19 cellular contexts compared by ENCODE assay signal in the genomic region with DNA sequence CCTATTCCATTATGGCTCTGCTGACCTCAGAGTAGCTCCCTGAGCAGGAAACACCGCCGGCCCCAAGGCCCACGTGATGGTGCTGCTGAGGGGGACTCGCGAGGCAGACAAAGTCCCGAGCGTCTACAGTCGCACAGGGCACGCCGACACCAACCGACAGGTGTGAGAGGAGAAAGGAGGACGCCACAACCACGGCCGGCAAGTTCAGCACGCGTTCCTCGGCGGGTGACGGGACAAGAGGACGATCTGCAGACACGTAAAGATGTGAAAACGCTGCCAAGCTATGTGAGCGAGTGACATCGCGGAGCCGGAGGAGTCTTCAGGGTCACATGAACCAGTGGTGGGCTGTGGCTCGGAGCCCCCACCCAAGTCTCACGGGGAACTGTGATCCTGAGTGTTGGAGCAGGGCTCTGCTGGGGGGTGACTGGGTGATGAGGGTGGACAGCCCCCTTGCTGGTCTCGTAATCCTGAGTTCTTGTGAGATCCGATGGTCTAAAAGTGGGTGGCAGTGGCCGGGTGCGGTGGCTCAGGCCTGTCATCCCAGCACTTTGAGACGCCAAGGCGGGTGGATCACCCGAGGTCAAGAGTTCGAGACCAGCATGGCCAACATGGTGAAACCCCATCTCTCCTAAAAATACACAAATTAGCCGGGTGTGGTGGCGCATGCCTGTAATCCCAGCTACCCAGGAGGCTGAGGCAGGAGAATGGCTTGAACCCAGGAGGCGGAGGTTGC. TPM values are rescaled to one million over a fixed set of nuclear protein-coding genes. Genes with fewer than 3 reads are reported as not detected.
DNase-seq lines count a peak whose midpoint lies in the region; ATAC-seq, FAIRE-seq and TF ChIP-seq lines count a peak whose summit lies in the region.
"Had no signal": no experiment of that assay in that cellular context is flagged by ENCODE, and none has a peak within 500 bp of the region (broad histone marks: within the 10 kb centered on the region; RNA-seq: fewer than 3 reads in every experiment).

No MANE protein-coding gene starts in this region.

- no peaks in the 10 kb centered on the region for H4K20me1 ChIP-seq in HepG2 (ENCODE audit: insufficient read depth, low read length)

- H3K79me1 ChIP-seq in neuronal stem cell (ENCODE audit: low read depth, low read length) = peaks cover 23% of the 10 kb centered on the region

- no peaks in the 10 kb centered on the region for H3K27me3 ChIP-seq in right lobe of liver
- no peaks in the 10 kb centered on the region for H3K27me3 ChIP-seq in HepG2 (ENCODE audit: control insufficient read depth in 1 of 2, insufficient read depth in 2 of 2, low read length in 2 of 2)
- no peaks in the 10 kb centered on the region for H3K27me3 ChIP-seq in neuronal stem cell (ENCODE audit: control insufficient read depth in 3 of 3, insufficient read depth in 3 of 3, low read depth in 1 of 3, low read length in 3 of 3)
- H3K27me3 ChIP-seq in aorta (ENCODE audit: control insufficient read depth in 1 of 2, insufficient read depth in 2 of 2, low read length in 1 of 2) = no peaks in the 10 kb centered on the region
- H3K27me3 ChIP-seq: BLaER1 treated with 17β-estradiol and CSF1 and Interleukin-3, amounts not matched to agents 10 nM and 100 nM had no signal

- no peaks in the 10 kb centered on the region for H3K79me2 ChIP-seq in HepG2 (ENCODE audit: insufficient read depth, low read length)

- TF ChIP-seq POLR2A in right lobe of liver (IDR thresholded peaks at IDR 0.05) = no peak
- TF ChIP-seq POLR2A in HepG2 (IDR thresholded peaks at IDR 0.05; ENCODE audit: insufficient read depth in 1 of 2, low read depth in 2 of 2, low read length in 2 of 2) = no peak

- H3K9me3 ChIP-seq in right lobe of liver (no peaks in the 10 kb centered on the region), HepG2 (ENCODE audit: low read length) (no peaks in the 10 kb centered on the region), neuronal stem cell (replicated peaks in 1 of 2; ENCODE audit: control insufficient read depth in 2 of 2, insufficient read depth in 1 of 2, low read depth in 1 of 2, low read length in 2 of 2) (peaks cover 0 to 2% of the 10 kb centered on the region in 2 donors), aorta (ENCODE audit: control insufficient read depth, low read length) (no peaks in the 10 kb centered on the region)

- H3K4me2 ChIP-seq in HepG2 (ENCODE audit: low read depth, low read length) = no peak overlapping the region
- no peak overlapping the region for H3K4me2 ChIP-seq in neuronal stem cell (ENCODE audit: insufficient read depth, low read length, poor library complexity, severe bottlenecking)
- H3K4me2 ChIP-seq: BLaER1 treated with 17β-estradiol and CSF1 and Interleukin-3, amounts not matched to agents 10 nM and 100 nM; PC-9 had no signal

- H3K4ac ChIP-seq in neuronal stem cell (ENCODE audit: low read length) = no peak overlapping the region

- TF ChIP-seq EP300 in HepG2 (IDR thresholded peaks at IDR 0.05; ENCODE audit: low read depth in 2 of 2, low read length in 2 of 2) (no peak), HepG2 (CRISPR knock-in tag; IDR thresholded peaks at IDR 0.05; ENCODE audit: borderline replicate concordance) (no peak)

- H2BK15ac ChIP-seq in neuronal stem cell (ENCODE audit: low read length) = no peak overlapping the region

- H4K8ac ChIP-seq in neuronal stem cell (ENCODE audit: low read depth, low read length) = no peak overlapping the region

- H2BK120ac ChIP-seq in neuronal stem cell (ENCODE audit: low read depth, low read length) = no peak overlapping the region

- H3K4me1 ChIP-seq in right lobe of liver (no peaks in the 10 kb centered on the region), HepG2 (ENCODE audit: insufficient read depth, low read length) (0 out of 2 replicates have a peak, but pooled peaks cover 5% of the 10 kb centered on the region), neuronal stem cell (ENCODE audit: control insufficient read depth in 2 of 2, insufficient read depth in 1 of 2, low read depth in 1 of 2, low read length in 2 of 2) (peaks cover 0 to 5% of the 10 kb centered on the region in 2 donors), aorta (ENCODE audit: control insufficient read depth in 1 of 2, insufficient read depth in 2 of 2, low read length in 2 of 2) (no peaks in the 10 kb centered on the region)

- TF ChIP-seq CTCF in right lobe of liver (IDR thresholded peaks at IDR 0.05) = no peak
- TF ChIP-seq CTCF in HepG2 (CRISPR knock-in tag; IDR thresholded peaks at IDR 0.05) = no peak

- H3K36me3 ChIP-seq in right lobe of liver (no peaks in the 10 kb centered on the region), HepG2 (replicated peaks in 1 of 2; ENCODE audit: control insufficient read depth in 1 of 2, insufficient read depth in 2 of 2, low read length in 2 of 2) (peaks cover 0 to 3% of the 10 kb centered on the region in 2 experiments; a peak in 2 of 5 replicates), neuronal stem cell (replicated peaks in 1 of 2; ENCODE audit: control insufficient read depth in 2 of 2, insufficient read depth in 2 of 2, low read length in 2 of 2) (peaks cover 9 to 62% of the 10 kb centered on the region in 2 donors), aorta (ENCODE audit: control insufficient read depth in 1 of 2, insufficient read depth in 2 of 2, low read length in 1 of 2) (no peaks in the 10 kb centered on the region)

- peaks cover 6% of the 10 kb centered on the region for H3K9me3 Mint-ChIP-seq in activated T-cell treated with anti-CD3 and anti-CD28 coated beads, Interleukin-2, amount 50 U/mL, for 4 hours

- H3K27me3 Mint-ChIP-seq in activated T-cell treated with anti-CD3 and anti-CD28 coated beads, Interleukin-2, amount 50 U/mL, for 4 hours (ENCODE audit: low read depth) = no peaks in the 10 kb centered on the region

- H3K36me3 Mint-ChIP-seq in activated T-cell treated with anti-CD3 and anti-CD28 coated beads, Interleukin-2, amount 50 U/mL, for 4 hours (ENCODE audit: insufficient read depth) = peaks cover 17% of the 10 kb centered on the region

- no peak overlapping the region for H2AFZ ChIP-seq in HepG2 (ENCODE audit: low read length)
- H2AFZ ChIP-seq in neuronal stem cell (ENCODE audit: low read length) = no peak overlapping the region
- H2AFZ ChIP-seq: PC-9 had no signal

- no peak overlapping the region for H2BK12ac ChIP-seq in neuronal stem cell (ENCODE audit: low read length)

- DNase-seq in right lobe of liver (peak in 2 of 3 donors; percentile 16 to 38), HepG2 (ENCODE audit: low spot score) (no peak), cardiac septum (ENCODE audit: low spot score) (peak; percentile 65), neuronal stem cell (ENCODE audit: low spot score) (no peak), aorta (peak; percentile 42 to 67), NCI-H524 treated with DMSO at 0.1 percent for 48 hours (lab: John Stamatoyannopoulos, UW) (no peak)
- no peak for DNase-seq in activated T-cell treated with anti-CD3 and anti-CD28 coated beads, Interleukin-2, amount 50 U/mL, for 4 hours
- DNase-seq: COR-L47, GF-D8, HFFc6, NCI-H1092, NCI-H146, NCI-H510A treated with DMSO at 0.1 percent for 48 hours, PC-9 had no signal

- intact Hi-C loops in right lobe of liver (cut with DNase I) (no loop called here), HepG2 (cut with micrococcal nuclease; ENCODE audit: unreplicated experiment) (no loop called here), cardiac septum (cut with DNase I) (no loop called here), aorta (cut with DNase I) (no loop called here)

- H2AK5ac ChIP-seq in neuronal stem cell (ENCODE audit: low read depth, low read length) = no peak overlapping the region

- no peak overlapping the region for H3K4me3 Mint-ChIP-seq in activated T-cell treated with anti-CD3 and anti-CD28 coated beads, Interleukin-2, amount 50 U/mL, for 4 hours
- H3K4me3 Mint-ChIP-seq: HFFc6 had no signal

- H3K27ac ChIP-seq in right lobe of liver (no peak overlapping the region), HepG2 (ENCODE audit: extremely low read length, insufficient read depth, low read length) (no peak overlapping the region), neuronal stem cell (replicated peaks; ENCODE audit: low read length) (no peak overlapping the region), aorta (ENCODE audit: low read depth in 1 of 2, low read length in 2 of 2) (no peak overlapping the region)
- H3K27ac ChIP-seq: PC-9 had no signal

- no peak overlapping the region for H3K14ac ChIP-seq in neuronal stem cell (ENCODE audit: low read length)

- ATAC-seq in right lobe of liver (no peak), HepG2 (no peak), aorta (ENCODE audit: low FRiP score) (no peak), GM19328 (IDR thresholded peaks at IDR 0.05; ENCODE audit: unreplicated experiment) (no peak)
- ATAC-seq in activated T-cell treated with anti-CD3 and anti-CD28 coated beads, Interleukin-2, amount 50 U/mL, for 4 hours = no peak

- H3K4me1 Mint-ChIP-seq in activated T-cell treated with anti-CD3 and anti-CD28 coated beads, Interleukin-2, amount 50 U/mL, for 4 hours (ENCODE audit: low read depth) = peaks cover 21% of the 10 kb centered on the region

- 94% methylated on average over 28 of the region's 39 CpGs for WGBS in right lobe of liver (ENCODE audit: insufficient coverage, low coverage, low lambda C conversion rate, missing lambda C conversion rate)
- WGBS in HepG2 (ENCODE audit: low lambda C conversion rate) = 96% methylated on average over 39 of the region's 39 CpGs
- WGBS in neuronal stem cell (ENCODE audit: extremely low coverage in 2 of 2, insufficient read length in 2 of 2, insufficient replicate concordance in 1 of 2), 2 donors = no CpG with 5 or more reads among the region's 39 CpGs
- 96% methylated on average over 39 of the region's 39 CpGs for WGBS in aorta, 2 donors

- H3K4me3 ChIP-seq in right lobe of liver (no peak overlapping the region), HepG2 (replicated peaks in 1 of 3; ENCODE audit: insufficient read depth in 1 of 3, low read depth in 2 of 3, low read length in 3 of 3) (no peak overlapping the region), neuronal stem cell (ENCODE audit: low read length in 2 of 2) (no peak overlapping the region), aorta (ENCODE audit: low read length in 2 of 2) (no peak overlapping the region)
- H3K4me3 ChIP-seq: BLaER1 treated with 17β-estradiol and CSF1 and Interleukin-3, amounts not matched to agents 10 nM and 100 nM; PC-9 had no signal

- no TSS peak for BruUV-seq in HepG2 (replicated peaks; lab: Mats Ljungman, UMichigan)

- no peak for FAIRE-seq in HepG2 (lab: Jason Lieb, UNC)
- FAIRE-seq: A204.1, GM12891, GM18507 had no signal

- no peak overlapping the region for H2BK5ac ChIP-seq in neuronal stem cell (ENCODE audit: low read length)

- no peak overlapping the region for H4K91ac ChIP-seq in neuronal stem cell (ENCODE audit: low read depth, low read length, poor library complexity)

- H3K18ac ChIP-seq in neuronal stem cell (ENCODE audit: low read length) = peak overlapping the region; percentile 11

- no peak overlapping the region for H3K9ac ChIP-seq in HepG2 (ENCODE audit: insufficient read depth, low read depth, low read length)
- H3K9ac ChIP-seq in neuronal stem cell (ENCODE audit: low read depth, low read length, poor library complexity) = no peak overlapping the region

- peak overlapping the region; percentile 70 for H3K23ac ChIP-seq in neuronal stem cell (ENCODE audit: low read depth, low read length, poor library complexity)

- POLR2A ChIA-PET in HepG2 (lab: Yijun Ruan, JAX) = no interaction called here

- in situ Hi-C loops in HepG2 (cut with HindIII; ENCODE audit: extremely low pct_ligation_motif_present, low pct_unique_long_range_greater_than_20kb) = no loop called here

- no peak for TF ChIP-seq RAD21 in HepG2 (CRISPR knock-in tag; IDR thresholded peaks at IDR 0.05)

- CTCF ChIA-PET in HepG2 (lab: Yijun Ruan, JAX; ENCODE audit: low intra/inter-chr PET ratio, low total read pairs) = no interaction called here

RNA-seq across cellular contexts. Expression of gene PPP2R3B, which starts 34.0 kb away (rescaled TPM):
- 1 to 10 TPM; 4.2 to 6.3 (median 5.3) TPM for total RNA-seq in right lobe of liver
- 10.2 and 17.0 TPM in 2 replicates for total RNA-seq in HepG2 (2016; rRNA removed; fragmentation: Illumina TruSeq; extraction: Trizol)
- total RNA-seq in HepG2 (2016; cell fraction: cytosol; rRNA removed; fragmentation: Illumina TruSeq; extraction: Trizol; ENCODE audit: low read depth) = 40.0 and 45.6 TPM in 2 replicates
- 9.9 and 18.2 TPM in 2 replicates for total RNA-seq in HepG2 (2016; cell fraction: insoluble cytoplasmic fraction; rRNA removed; fragmentation: Illumina TruSeq; extraction: Trizol)
- total RNA-seq in HepG2 (2016; cell fraction: membrane; rRNA removed; fragmentation: Illumina TruSeq; extraction: Trizol) = 24.0 and 29.4 TPM in 2 replicates
- 16.8 and 20.3 TPM in 2 replicates for total RNA-seq in HepG2 (2016; cell fraction: nucleus; rRNA removed; fragmentation: Illumina TruSeq; extraction: Trizol)
- polyA plus RNA-seq in HepG2 (2011; rRNA removed) = 21.4 and 26.0 TPM in 2 replicates
- 12.7 and 19.9 TPM in 2 replicates for polyA plus RNA-seq in HepG2 (2011; cell fraction: cytosol; rRNA removed)
- polyA plus RNA-seq in HepG2 (2011; cell fraction: nucleus; rRNA removed) = 123 and 149 TPM in 2 replicates
- polyA plus RNA-seq in HepG2 (2012) = 9.5 and 14.7 TPM in 2 replicates
- 4.1 and 5.7 TPM in 2 replicates for polyA plus RNA-seq in HepG2 (2016; cell fraction: cytosol; fragmentation: Illumina TruSeq; extraction: Trizol; ENCODE audit: low read depth)
- polyA plus RNA-seq in HepG2 (2016; cell fraction: insoluble cytoplasmic fraction; fragmentation: Illumina TruSeq; extraction: Trizol; ENCODE audit: low read depth) = 11.5 and 12.7 TPM in 2 replicates
- polyA plus RNA-seq in HepG2 (2016; cell fraction: membrane; fragmentation: Illumina TruSeq; extraction: Trizol; ENCODE audit: low read depth) = 7.1 and 8.7 TPM in 2 replicates
- 43.6 and 49.3 TPM in 2 replicates for polyA plus RNA-seq in HepG2 (2016; cell fraction: nucleus; fragmentation: Illumina TruSeq; extraction: Trizol; ENCODE audit: insufficient read depth, low read depth)
- 25.0 and 39.8 TPM in 2 replicates for polyA minus RNA-seq in HepG2 (2011; rRNA and poly(A)+ RNA removed; ENCODE audit: low replicate concordance)
- 13.1 and 17.1 TPM in 2 replicates for polyA minus RNA-seq in HepG2 (2011; cell fraction: cytosol; rRNA and poly(A)+ RNA removed)
- polyA minus RNA-seq in HepG2 (2011; cell fraction: nucleus; rRNA and poly(A)+ RNA removed) = 23.4 and 29.1 TPM in 2 replicates
- 128 TPM for total RNA-seq in cardiac septum
- polyA plus RNA-seq in neuronal stem cell (2013, experiment 1 of 2) = 57.0 TPM
- 53.8 TPM for polyA plus RNA-seq in neuronal stem cell (2013, experiment 2 of 2)
- 10 to 100 TPM in 1 of 2 donors, 1 to 10 TPM in 1; 7.8 to 19.1 TPM for total RNA-seq in aorta
- 10 to 100 TPM in 1 of 2 donors, 1 to 10 TPM in 1; 3.1 to 41.8 TPM for polyA plus RNA-seq in aorta
- 10 to 100 TPM; 29.0 to 47.6 (median 30.3) TPM for total RNA-seq in activated T-cell treated with anti-CD3 and anti-CD28 coated beads, Interleukin-2, amount 50 U/mL, for 4 hours

RNA-seq across cellular contexts. Expression of gene GTPBP6, which starts 34.2 kb away (rescaled TPM):
- total RNA-seq in right lobe of liver (10 to 100 TPM; 20.9 to 32.8 (median 23.2) TPM), HepG2 (2016; rRNA removed; fragmentation: Illumina TruSeq; extraction: Trizol) (35.6 and 39.6 TPM in 2 replicates), cardiac septum (35.3 TPM), aorta (10 to 100 TPM; 34.7 to 44.7 TPM)
- 33.9 and 34.6 TPM in 2 replicates for total RNA-seq in HepG2 (2016; cell fraction: cytosol; rRNA removed; fragmentation: Illumina TruSeq; extraction: Trizol; ENCODE audit: low read depth)
- total RNA-seq in HepG2 (2016; cell fraction: insoluble cytoplasmic fraction; rRNA removed; fragmentation: Illumina TruSeq; extraction: Trizol) = 32.3 and 41.0 TPM in 2 replicates
- total RNA-seq in HepG2 (2016; cell fraction: membrane; rRNA removed; fragmentation: Illumina TruSeq; extraction: Trizol) = 50.6 and 52.4 TPM in 2 replicates
- total RNA-seq in HepG2 (2016; cell fraction: nucleus; rRNA removed; fragmentation: Illumina TruSeq; extraction: Trizol) = 17.0 and 20.4 TPM in 2 replicates
- polyA plus RNA-seq in HepG2 (2011; rRNA removed) (20.2 and 22.1 TPM in 2 replicates), aorta (10 to 100 TPM; 38.8 to 62.6 TPM)
- 18.4 and 31.3 TPM in 2 replicates for polyA plus RNA-seq in HepG2 (2011; cell fraction: cytosol; rRNA removed)
- 29.4 and 36.8 TPM in 2 replicates for polyA plus RNA-seq in HepG2 (2011; cell fraction: nucleus; rRNA removed)
- polyA plus RNA-seq in HepG2 (2012) = 16.6 and 18.3 TPM in 2 replicates
- 46.6 and 50.3 TPM in 2 replicates for polyA plus RNA-seq in HepG2 (2016; cell fraction: cytosol; fragmentation: Illumina TruSeq; extraction: Trizol; ENCODE audit: low read depth)
- 38.1 and 42.7 TPM in 2 replicates for polyA plus RNA-seq in HepG2 (2016; cell fraction: insoluble cytoplasmic fraction; fragmentation: Illumina TruSeq; extraction: Trizol; ENCODE audit: low read depth)
- polyA plus RNA-seq in HepG2 (2016; cell fraction: membrane; fragmentation: Illumina TruSeq; extraction: Trizol; ENCODE audit: low read depth) = 50.6 and 54.4 TPM in 2 replicates
- polyA plus RNA-seq in HepG2 (2016; cell fraction: nucleus; fragmentation: Illumina TruSeq; extraction: Trizol; ENCODE audit: insufficient read depth, low read depth) = 41.5 and 48.9 TPM in 2 replicates
- polyA minus RNA-seq in HepG2 (2011; rRNA and poly(A)+ RNA removed; ENCODE audit: low replicate concordance) = 14.7 and 27.7 TPM in 2 replicates
- polyA minus RNA-seq in HepG2 (2011; cell fraction: cytosol; rRNA and poly(A)+ RNA removed) = 10.6 and 14.2 TPM in 2 replicates
- polyA minus RNA-seq in HepG2 (2011; cell fraction: nucleus; rRNA and poly(A)+ RNA removed) = 4.7 and 7.2 TPM in 2 replicates
- 42.2 TPM for polyA plus RNA-seq in neuronal stem cell (2013, experiment 1 of 2)
- polyA plus RNA-seq in neuronal stem cell (2013, experiment 2 of 2) = 42.0 TPM
- 100 to 1,000 TPM; 123 to 142 (median 134) TPM for total RNA-seq in activated T-cell treated with anti-CD3 and anti-CD28 coated beads, Interleukin-2, amount 50 U/mL, for 4 hours

Comparison
In these comparisons a context has a peak if more than half of its experiments do, and no peak if none do; other contexts are left out.
1. DNase-seq: peak in right lobe of liver (2 of 3), cardiac septum (single experiment) and aorta (2 of 2); none in HepG2 (single experiment), neuronal stem cell (single experiment), activated T-cell treated with anti-CD3 and anti-CD28 coated beads, Interleukin-2, amount 50 U/mL, for 4 hours (single experiment) and NCI-H524 treated with DMSO at 0.1 percent for 48 hours (single experiment).